In the genomic region with DNA sequence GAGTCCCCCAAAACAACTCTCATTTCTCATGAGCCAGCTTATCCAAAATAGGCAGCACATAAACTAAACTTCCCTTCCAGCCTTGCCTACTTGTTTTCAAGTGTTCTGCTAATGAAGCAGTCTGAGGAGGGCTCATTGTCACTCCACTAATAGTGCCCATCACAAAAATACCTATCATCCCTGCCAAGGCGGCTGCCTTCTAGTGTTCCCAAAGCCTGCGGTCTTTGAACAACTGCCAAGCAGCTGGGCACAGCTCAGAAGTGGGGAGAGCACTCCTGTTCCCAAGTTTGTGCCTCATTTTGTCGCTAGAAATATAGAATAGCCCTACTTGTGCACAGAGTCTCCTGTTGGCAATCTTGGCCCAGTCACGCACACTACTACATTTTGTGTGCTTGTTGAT, we compare ENCODE assay signal across 17 cellular contexts. TPM values are rescaled to one million over a fixed set of nuclear protein-coding genes. Genes with fewer than 3 reads are reported as not detected.
DNase-seq lines count a peak whose midpoint lies in the region; ATAC-seq and TF ChIP-seq lines count a peak whose summit lies in the region.
"Had no signal": no experiment of that assay in that cellular context is flagged by ENCODE, and none has a peak within 500 bp of the region (broad histone marks: within the 10 kb centered on the region; RNA-seq: fewer than 3 reads in every experiment).

No MANE protein-coding gene starts in this region.

- no peaks in the 10 kb centered on the region for H3K9me3 ChIP-seq in heart left ventricle
- H3K9me3 ChIP-seq in upper lobe of right lung: no peaks in the 10 kb centered on the region
- H3K9me3 ChIP-seq: A549 had no signal

- DNase-seq in Ammon's horn (ENCODE audit: low spot score) (peak; percentile 59), NCI-H1105 treated with DMSO at 0.1 percent for 48 hours (lab: John Stamatoyannopoulos, UW) (peak; percentile 95), heart left ventricle (peak; percentile 36 to 65 (median 49)), nucleus accumbens (lab: John Stamatoyannopoulos, UW) (peak in 31 of 56 donors; percentile 3 to 75 (median 20)), WTC11 (ENCODE audit: low spot score) (no peak), SIG-M5 (lab: John Stamatoyannopoulos, UW) (no peak), upper lobe of right lung (no peak)
- no peak for DNase-seq in activated naive CD8-positive, alpha-beta T cell treated with anti-CD3 and anti-CD28 coated beads for 36 hours
- DNase-seq: H9, Karpas-422, MM.1S, NCI-H1436 treated with DMSO at 0.1 percent for 48 hours, NCI-H446 treated with DMSO at 0.1 percent for 48 hours, NCI-H774, SHP77 had no signal

- H3K36me3 ChIP-seq in heart left ventricle: peaks cover 0 to 5% (median 0%) of the 10 kb centered on the region in 9 donors
- no peaks in the 10 kb centered on the region for H3K36me3 ChIP-seq in upper lobe of right lung

- ATAC-seq in heart left ventricle (peak; percentile 84 to 87 (median 86)), WTC11 (no peak), upper lobe of right lung (no peak)
- ATAC-seq: A549, Panc1 had no signal

- 36 to 71% (median 50%) methylated on average over 4 of the region's 4 CpGs for WGBS in heart left ventricle, 4 donors

- no peaks in the 10 kb centered on the region for H3K27me3 ChIP-seq in heart left ventricle
- H3K27me3 ChIP-seq in upper lobe of right lung: no peaks in the 10 kb centered on the region

- no peak overlapping the region for H3K27ac Mint-ChIP-seq in WTC11
- H3K27ac Mint-ChIP-seq in activated naive CD8-positive, alpha-beta T cell treated with anti-CD3 and anti-CD28 coated beads for 36 hours: no peak overlapping the region
- H3K27ac Mint-ChIP-seq: H9 had no signal

- intact Hi-C loops in heart left ventricle (cut with DNase I): no loop called here
- intact Hi-C loops in upper lobe of right lung (cut with DNase I): no loop called here

- H3K4me1 ChIP-seq in heart left ventricle: peaks cover 0 to 16% (median 0%) of the 10 kb centered on the region in 12 donors
- no peaks in the 10 kb centered on the region for H3K4me1 ChIP-seq in upper lobe of right lung
- H3K4me1 ChIP-seq: A549 had no signal

- peaks cover 16% of the 10 kb centered on the region for H3K4me1 Mint-ChIP-seq in WTC11
- H3K4me1 Mint-ChIP-seq in activated naive CD8-positive, alpha-beta T cell treated with anti-CD3 and anti-CD28 coated beads for 36 hours: no peaks in the 10 kb centered on the region

- H3K27me3 Mint-ChIP-seq in WTC11 (ENCODE audit: low read depth): no peaks in the 10 kb centered on the region
- peaks cover 16% of the 10 kb centered on the region for H3K27me3 Mint-ChIP-seq in activated naive CD8-positive, alpha-beta T cell treated with anti-CD3 and anti-CD28 coated beads for 36 hours

- peaks cover 22% of the 10 kb centered on the region for H3K9me3 Mint-ChIP-seq in WTC11
- H3K9me3 Mint-ChIP-seq in activated naive CD8-positive, alpha-beta T cell treated with anti-CD3 and anti-CD28 coated beads for 36 hours: no peaks in the 10 kb centered on the region

- no peak for TF ChIP-seq CTCF in heart left ventricle (IDR thresholded peaks at IDR 0.05)
- no peak for TF ChIP-seq CTCF in WTC11 (IDR thresholded peaks at IDR 0.05)
- TF ChIP-seq CTCF in upper lobe of right lung (IDR thresholded peaks at IDR 0.05): no peak

- POLR2A ChIA-PET in WTC11 (lab: Charles Lee): no interaction called here

- H3K27ac ChIP-seq in heart left ventricle: peak overlapping the region in 2 of 12 donors; percentile 33 to 41
- H3K27ac ChIP-seq in upper lobe of right lung: no peak overlapping the region
- H3K27ac ChIP-seq: A549 had no signal

- H3K36me3 Mint-ChIP-seq in WTC11: peaks cover 22% of the 10 kb centered on the region
- H3K36me3 Mint-ChIP-seq in activated naive CD8-positive, alpha-beta T cell treated with anti-CD3 and anti-CD28 coated beads for 36 hours: no peaks in the 10 kb centered on the region

- no peak overlapping the region for H3K4me3 Mint-ChIP-seq in WTC11
- H3K4me3 Mint-ChIP-seq in activated naive CD8-positive, alpha-beta T cell treated with anti-CD3 and anti-CD28 coated beads for 36 hours: no peak overlapping the region
- H3K4me3 Mint-ChIP-seq: H9 had no signal

- TF ChIP-seq POLR2A in heart left ventricle (IDR thresholded peaks at IDR 0.05): no peak

- CTCF ChIA-PET in WTC11 (lab: Charles Lee): interaction anchor here (0.5 kb wide), 1 partner anchor 250 kb away, joined by 3 read pairs; no protein-coding TSS in a partner anchor

- H3K4me3 ChIP-seq in heart left ventricle: no peak overlapping the region
- H3K4me3 ChIP-seq in upper lobe of right lung: no peak overlapping the region
- H3K4me3 ChIP-seq: A549 had no signal

TF ChIP-seq in WTC11, 78 proteins besides CTCF, POLR2A, EP300 and RAD21:
- TF ChIP-seq ZNF425 (CRISPR knock-in tag; conservative IDR thresholded peaks at IDR 0.05) (no peak), ZNF263 (CRISPR knock-in tag; IDR thresholded peaks at IDR 0.05; ENCODE audit: low read depth) (no peak)
- TF ChIP-seq, protein P1, sequence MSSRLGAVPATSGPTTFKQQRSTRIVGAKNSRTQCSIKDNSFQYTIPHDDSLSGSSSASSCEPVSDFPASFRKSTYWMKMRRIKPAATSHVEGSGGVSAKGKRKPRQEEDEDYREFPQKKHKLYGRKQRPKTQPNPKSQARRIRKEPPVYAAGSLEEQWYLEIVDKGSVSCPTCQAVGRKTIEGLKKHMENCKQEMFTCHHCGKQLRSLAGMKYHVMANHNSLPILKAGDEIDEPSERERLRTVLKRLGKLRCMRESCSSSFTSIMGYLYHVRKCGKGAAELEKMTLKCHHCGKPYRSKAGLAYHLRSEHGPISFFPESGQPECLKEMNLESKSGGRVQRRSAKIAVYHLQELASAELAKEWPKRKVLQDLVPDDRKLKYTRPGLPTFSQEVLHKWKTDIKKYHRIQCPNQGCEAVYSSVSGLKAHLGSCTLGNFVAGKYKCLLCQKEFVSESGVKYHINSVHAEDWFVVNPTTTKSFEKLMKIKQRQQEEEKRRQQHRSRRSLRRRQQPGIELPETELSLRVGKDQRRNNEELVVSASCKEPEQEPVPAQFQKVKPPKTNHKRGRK (CRISPR knock-in tag; IDR thresholded peaks at IDR 0.05; ENCODE audit: borderline replicate concordance): no peak

RNA-seq across cellular contexts. Expression of gene DTNA, which starts 50.3 kb away (rescaled TPM):
- total RNA-seq in heart left ventricle (100 to 1,000 TPM; 149 to 220 (median 188) TPM), WTC11 (2021) (16.1 to 16.9 TPM (median 16.2 TPM) in 3 replicates), upper lobe of right lung (21.8 TPM)
- polyA plus RNA-seq in heart left ventricle: 10 to 100 TPM; 92.6 to 94.3 TPM
- under 1 TPM; 0.58 to 0.66 TPM for total RNA-seq in activated naive CD8-positive, alpha-beta T cell treated with anti-CD3 and anti-CD28 coated beads for 36 hours

Comparison
In these comparisons a context has a peak if more than half of its experiments do, and no peak if none do; other contexts are left out.
1. DNase-seq: peak in Ammon's horn (single experiment), NCI-H1105 treated with DMSO at 0.1 percent for 48 hours (single experiment), heart left ventricle (5 of 5) and nucleus accumbens (31 of 56); none in WTC11 (single experiment), SIG-M5 (single experiment), activated naive CD8-positive, alpha-beta T cell treated with anti-CD3 and anti-CD28 coated beads for 36 hours (single experiment) and upper lobe of right lung (single experiment).
2. ATAC-seq: peak in heart left ventricle (4 of 4); none in WTC11 (single experiment) and upper lobe of right lung (single experiment).
3. RNA of gene DTNA, which starts 50.3 kb away (total RNA-seq): 149 to 220 TPM in heart left ventricle, 21.8 TPM in upper lobe of right lung (single experiment) and 16.1 to 16.9 TPM in WTC11; 0.58 to 0.66 TPM in activated naive CD8-positive, alpha-beta T cell treated with anti-CD3 and anti-CD28 coated beads for 36 hours; every median in the first group is over 10 times any median in the second.